Comparison of ENCODE assay signal across 28 cellular contexts in the genomic region with DNA sequence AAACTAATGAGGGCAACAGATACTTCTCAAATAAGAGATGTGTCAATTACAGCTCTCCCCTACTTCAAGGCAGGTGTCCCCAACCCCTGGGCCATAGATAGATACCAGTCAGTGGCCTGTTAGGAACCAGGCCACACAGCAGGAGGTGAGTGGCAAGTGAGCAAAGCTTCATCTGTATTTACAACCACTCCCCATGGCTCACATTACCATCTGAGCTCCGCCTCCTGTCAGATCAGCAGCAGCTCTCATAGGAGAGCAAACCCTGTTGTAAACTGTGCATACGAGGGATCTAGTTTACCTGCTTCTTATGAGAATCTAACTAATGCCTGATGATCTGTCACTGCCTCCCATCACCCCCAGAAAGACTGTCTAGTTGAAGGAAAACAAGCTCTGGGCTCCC.
DNase-seq lines count a peak whose midpoint lies in the region; ATAC-seq and TF ChIP-seq lines count a peak whose summit lies in the region.
"Had no signal": no experiment of that assay in that cellular context is flagged by ENCODE, and none has a peak within 500 bp of the region (broad histone marks: within the 10 kb centered on the region; RNA-seq: fewer than 3 reads in every experiment).

No MANE protein-coding gene starts in this region.

- H3K27ac Mint-ChIP-seq in MCF 10A (ENCODE audit: low read depth, unreplicated experiment) (no peak overlapping the region), WTC11 (no peak overlapping the region), HFFc6 (no peak overlapping the region)
- H3K27ac Mint-ChIP-seq in activated CD4-positive, alpha-beta T cell treated with anti-CD3 and anti-CD28 coated beads, Interleukin-2, amount 10 ng/mL, durations not matched to agents 7 days and 5 days, result no peak overlapping the region
- H3K27ac Mint-ChIP-seq: activated T-helper 17 cell treated with anti-CD3 and anti-CD28 coated beads, Interleukin-2, amount 50 U/mL, for 72 hours; brain; IgD-negative memory B cell; natural killer cell had no signal

- no peaks in the 10 kb centered on the region for H3K9me3 Mint-ChIP-seq in MCF 10A (ENCODE audit: unreplicated experiment)
- H3K9me3 Mint-ChIP-seq in WTC11, result peaks cover 20% of the 10 kb centered on the region
- peaks cover 9% of the 10 kb centered on the region; the same call in 1 of the 2 replicates for H3K9me3 Mint-ChIP-seq in HFFc6
- no peaks in the 10 kb centered on the region for H3K9me3 Mint-ChIP-seq in activated CD4-positive, alpha-beta T cell treated with anti-CD3 and anti-CD28 coated beads, Interleukin-2, amount 10 ng/mL, durations not matched to agents 7 days and 5 days

- CTCF ChIA-PET in MCF 10A (lab: Yijun Ruan, JAX), result interaction anchor here (0.5 to 0.6 kb wide), 2 partner anchors 11 to 286 kb away, joined by 3 to 4 read pairs; no protein-coding TSS in a partner anchor
- CTCF ChIA-PET in WTC11 (lab: Charles Lee), result interaction anchor here (0.9 to 2.3 kb wide), 2 partner anchors 8 to 503 kb away, joined by 3 to 14 read pairs; no protein-coding TSS in a partner anchor
- CTCF ChIA-PET in activated CD4-positive, alpha-beta T cell treated with anti-CD3 and anti-CD28 coated beads, Interleukin-2, amount 10 ng/mL, durations not matched to agents 7 days and 5 days (lab: Charles Lee), result no interaction called here

- no peaks in the 10 kb centered on the region for H3K27me3 ChIP-seq in breast epithelium
- no peaks in the 10 kb centered on the region for H3K27me3 ChIP-seq in foreskin keratinocyte
- H3K27me3 ChIP-seq: right lobe of liver, SJSA1, upper lobe of right lung had no signal

- H3K4me1 Mint-ChIP-seq in MCF 10A (ENCODE audit: insufficient read depth, unreplicated experiment), result no peaks in the 10 kb centered on the region
- peaks cover 27% of the 10 kb centered on the region for H3K4me1 Mint-ChIP-seq in WTC11
- peaks cover 34% of the 10 kb centered on the region for H3K4me1 Mint-ChIP-seq in HFFc6 (ENCODE audit: low read depth)
- no peaks in the 10 kb centered on the region for H3K4me1 Mint-ChIP-seq in activated CD4-positive, alpha-beta T cell treated with anti-CD3 and anti-CD28 coated beads, Interleukin-2, amount 10 ng/mL, durations not matched to agents 7 days and 5 days
- H3K4me1 Mint-ChIP-seq: activated T-helper 17 cell treated with anti-CD3 and anti-CD28 coated beads, Interleukin-2, amount 50 U/mL, for 72 hours; IgD-negative memory B cell; natural killer cell had no signal

- H3K27ac ChIP-seq in breast epithelium (no peak overlapping the region), foreskin keratinocyte (no peak overlapping the region)
- H3K27ac ChIP-seq: A549, parathyroid adenoma, right lobe of liver, upper lobe of right lung had no signal

- H3K4me3 Mint-ChIP-seq in MCF 10A (ENCODE audit: unreplicated experiment) (no peak overlapping the region), WTC11 (no peak overlapping the region), HFFc6 (no peak overlapping the region)
- no peak overlapping the region for H3K4me3 Mint-ChIP-seq in activated CD4-positive, alpha-beta T cell treated with anti-CD3 and anti-CD28 coated beads, Interleukin-2, amount 10 ng/mL, durations not matched to agents 7 days and 5 days
- H3K4me3 Mint-ChIP-seq: activated T-helper 17 cell treated with anti-CD3 and anti-CD28 coated beads, Interleukin-2, amount 50 U/mL, for 72 hours; brain; IgD-negative memory B cell; natural killer cell had no signal

- BruUV-seq in MCF 10A (replicated peaks; lab: Mats Ljungman, UMichigan), result no TSS peak

- intact Hi-C loops in MCF 10A (cut with micrococcal nuclease), result no loop called here
- intact Hi-C loops in breast epithelium (cut with DNase I; ENCODE audit: low total_unique reads), result no loop called here

- H3K36me3 ChIP-seq in breast epithelium, result no peaks in the 10 kb centered on the region
- H3K36me3 ChIP-seq: right lobe of liver, SJSA1, upper lobe of right lung had no signal

- TF ChIP-seq POLR2A in breast epithelium (IDR thresholded peaks at IDR 0.05), result no peak

- no peak overlapping the region for H3K4me3 ChIP-seq in breast epithelium
- H3K4me3 ChIP-seq: A549, right lobe of liver, SJSA1, upper lobe of right lung had no signal

- DNase-seq in MCF 10A (ENCODE audit: unreplicated experiment) (peak; percentile 43), breast epithelium (ENCODE audit: low spot score in 2 of 2) (no peak), WTC11 (ENCODE audit: low spot score) (peak; percentile 53), foreskin keratinocyte (no peak), HFFc6 (no peak)
- no peak for DNase-seq in activated CD4-positive, CD25-positive, alpha-beta regulatory T cell treated with anti-CD3 and anti-CD28 coated beads, Interleukin-2, amount 50 U/mL, for 72 hours
- no peak for DNase-seq in activated CD4-positive, alpha-beta T cell treated with anti-CD3 and anti-CD28 coated beads, Interleukin-2, amount 10 ng/mL, durations not matched to agents 7 days and 5 days
- DNase-seq: activated CD8-positive, alpha-beta memory T cell treated with anti-CD3 and anti-CD28 coated beads, Interleukin-2, amount 50 U/mL, for 4 hours; COR-L47; cortex of kidney; GOT3; head of caudate nucleus; midbrain; natural killer cell; NCI-H1417; NCI-H774; right lobe of liver; stimulated activated CD4-positive, alpha-beta T cell treated with anti-CD3 and anti-CD28 coated beads, Interleukin-15, amount 100 ng/mL, for 24 hours; T-helper 2 cell; upper lobe of right lung had no signal

- ATAC-seq in WTC11, result peak; percentile 78
- peak; percentile 38 for ATAC-seq in foreskin keratinocyte
- no peak for ATAC-seq in HG03039 (IDR thresholded peaks at IDR 0.05; ENCODE audit: unreplicated experiment)
- ATAC-seq: A549; activated T-helper 17 cell treated with anti-CD3 and anti-CD28 coated beads, Interleukin-2, amount 50 U/mL, for 72 hours; left lobe of liver; natural killer cell; right lobe of liver; upper lobe of right lung had no signal

- no peaks in the 10 kb centered on the region for H3K4me1 ChIP-seq in breast epithelium
- no peaks in the 10 kb centered on the region for H3K4me1 ChIP-seq in foreskin keratinocyte
- H3K4me1 ChIP-seq: A549, parathyroid adenoma, right lobe of liver, upper lobe of right lung had no signal

- TF ChIP-seq CTCF in MCF 10A (IDR thresholded peaks at IDR 0.05; ENCODE audit: unreplicated experiment) (no peak), breast epithelium (IDR thresholded peaks at IDR 0.05) (no peak), WTC11 (IDR thresholded peaks at IDR 0.05) (no peak), foreskin keratinocyte (conservative IDR thresholded peaks at IDR 0.05) (no peak), HFFc6 (IDR thresholded peaks at IDR 0.05) (no peak)

- POLR2A ChIA-PET in MCF 10A (lab: Yijun Ruan, JAX), result interaction anchor here (0.6 to 1.1 kb wide), 3 partner anchors 39 to 178 kb away, joined by 3 to 4 read pairs (median 4); no protein-coding TSS in a partner anchor
- POLR2A ChIA-PET in WTC11 (lab: Charles Lee), result no interaction called here
- POLR2A ChIA-PET in activated CD4-positive, alpha-beta T cell treated with anti-CD3 and anti-CD28 coated beads, Interleukin-2, amount 10 ng/mL, durations not matched to agents 7 days and 5 days (lab: Charles Lee), result no interaction called here

- no peaks in the 10 kb centered on the region for H3K27me3 Mint-ChIP-seq in MCF 10A (ENCODE audit: insufficient read depth, unreplicated experiment)
- H3K27me3 Mint-ChIP-seq in WTC11 (ENCODE audit: low read depth), result no peaks in the 10 kb centered on the region
- no peaks in the 10 kb centered on the region; the same call in 1 of the 2 replicates for H3K27me3 Mint-ChIP-seq in HFFc6 (ENCODE audit: insufficient read depth)
- no peaks in the 10 kb centered on the region for H3K27me3 Mint-ChIP-seq in activated CD4-positive, alpha-beta T cell treated with anti-CD3 and anti-CD28 coated beads, Interleukin-2, amount 10 ng/mL, durations not matched to agents 7 days and 5 days
- H3K27me3 Mint-ChIP-seq: brain, IgD-negative memory B cell had no signal

- H3K36me3 Mint-ChIP-seq in MCF 10A (ENCODE audit: insufficient read depth, unreplicated experiment) (no peaks in the 10 kb centered on the region), WTC11 (peaks cover 14% of the 10 kb centered on the region), HFFc6 (ENCODE audit: low read depth) (peaks cover 10% of the 10 kb centered on the region)
- H3K36me3 Mint-ChIP-seq in activated CD4-positive, alpha-beta T cell treated with anti-CD3 and anti-CD28 coated beads, Interleukin-2, amount 10 ng/mL, durations not matched to agents 7 days and 5 days (ENCODE audit: low read depth), result no peaks in the 10 kb centered on the region
- H3K36me3 Mint-ChIP-seq: IgD-negative memory B cell, natural killer cell had no signal

- H3K9me3 ChIP-seq in breast epithelium, result peaks cover 0 to 8% of the 10 kb centered on the region in 2 donors
- H3K9me3 ChIP-seq: A549, right lobe of liver, SJSA1 had no signal

TF ChIP-seq in WTC11, 78 proteins besides CTCF, POLR2A, EP300 and RAD21 (continues in another document):
- no peak for TF ChIP-seq MXD4 (CRISPR knock-in tag; IDR thresholded peaks at IDR 0.05; ENCODE audit: borderline replicate concordance)
- TF ChIP-seq, protein P1, sequence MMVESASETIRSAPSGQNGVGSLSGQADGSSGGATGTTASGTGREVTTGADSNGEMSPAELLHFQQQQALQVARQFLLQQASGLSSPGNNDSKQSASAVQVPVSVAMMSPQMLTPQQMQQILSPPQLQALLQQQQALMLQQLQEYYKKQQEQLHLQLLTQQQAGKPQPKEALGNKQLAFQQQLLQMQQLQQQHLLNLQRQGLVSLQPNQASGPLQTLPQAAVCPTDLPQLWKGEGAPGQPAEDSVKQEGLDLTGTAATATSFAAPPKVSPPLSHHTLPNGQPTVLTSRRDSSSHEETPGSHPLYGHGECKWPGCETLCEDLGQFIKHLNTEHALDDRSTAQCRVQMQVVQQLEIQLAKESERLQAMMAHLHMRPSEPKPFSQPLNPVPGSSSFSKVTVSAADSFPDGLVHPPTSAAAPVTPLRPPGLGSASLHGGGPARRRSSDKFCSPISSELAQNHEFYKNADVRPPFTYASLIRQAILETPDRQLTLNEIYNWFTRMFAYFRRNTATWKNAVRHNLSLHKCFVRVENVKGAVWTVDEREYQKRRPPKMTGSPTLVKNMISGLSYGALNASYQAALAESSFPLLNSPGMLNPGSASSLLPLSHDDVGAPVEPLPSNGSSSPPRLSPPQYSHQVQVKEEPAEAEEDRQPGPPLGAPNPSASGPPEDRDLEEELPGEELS (CRISPR knock-in tag; IDR thresholded peaks at IDR 0.05), result no peak
- TF ChIP-seq RORB (CRISPR knock-in tag; IDR thresholded peaks at IDR 0.05), result no peak
- TF ChIP-seq, protein P2, sequence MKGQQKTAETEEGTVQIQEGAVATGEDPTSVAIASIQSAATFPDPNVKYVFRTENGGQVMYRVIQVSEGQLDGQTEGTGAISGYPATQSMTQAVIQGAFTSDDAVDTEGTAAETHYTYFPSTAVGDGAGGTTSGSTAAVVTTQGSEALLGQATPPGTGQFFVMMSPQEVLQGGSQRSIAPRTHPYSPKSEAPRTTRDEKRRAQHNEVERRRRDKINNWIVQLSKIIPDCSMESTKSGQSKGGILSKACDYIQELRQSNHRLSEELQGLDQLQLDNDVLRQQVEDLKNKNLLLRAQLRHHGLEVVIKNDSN (CRISPR knock-in tag; IDR thresholded peaks at IDR 0.05), result no peak
- TF ChIP-seq PRRX2 (CRISPR knock-in tag; IDR thresholded peaks at IDR 0.05), result no peak

Comparison
In these comparisons a context has a peak if more than half of its experiments do, and no peak if none do; other contexts are left out.
1. DNase-seq: peak in MCF 10A (single experiment) and WTC11 (single experiment); none in breast epithelium (0 of 2), foreskin keratinocyte (0 of 2), activated CD4-positive, CD25-positive, alpha-beta regulatory T cell treated with anti-CD3 and anti-CD28 coated beads, Interleukin-2, amount 50 U/mL, for 72 hours (single experiment), HFFc6 (single experiment) and activated CD4-positive, alpha-beta T cell treated with anti-CD3 and anti-CD28 coated beads, Interleukin-2, amount 10 ng/mL, durations not matched to agents 7 days and 5 days (single experiment).